In the genomic region with DNA sequence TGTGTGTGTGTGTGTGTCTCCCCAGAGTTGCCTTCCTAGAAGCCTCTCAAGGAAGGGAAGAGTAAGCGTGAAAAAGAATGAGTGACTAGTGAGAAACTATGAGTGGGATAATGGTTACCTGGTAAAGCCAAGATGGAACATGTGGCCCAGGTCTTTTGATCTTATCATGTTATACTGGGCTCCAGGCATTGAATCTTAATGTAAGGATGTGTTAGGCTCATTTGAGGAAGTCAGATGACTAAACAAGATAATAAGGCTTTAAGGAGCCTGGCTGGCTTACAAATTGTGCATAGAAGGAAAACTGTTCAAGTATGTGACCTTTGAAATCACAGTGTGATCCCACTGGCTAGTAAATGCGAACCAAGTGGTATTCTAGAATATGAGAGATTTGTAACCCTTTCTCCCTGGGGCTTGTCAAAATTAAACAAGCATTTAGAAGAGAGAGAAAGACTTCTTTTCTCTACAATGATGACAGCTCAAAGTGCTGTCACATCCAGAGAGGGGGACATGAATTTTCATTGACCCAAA, we compare ENCODE assay signal across 1 cellular context.
TF ChIP-seq lines count a peak whose summit lies in the region.

No MANE protein-coding gene starts in this region.

TF ChIP-seq in H1, 55 proteins besides CTCF, POLR2A, EP300 and RAD21:
- TF ChIP-seq E2F6 (IDR thresholded peaks at IDR 0.05) (no peak), KDM5A (IDR thresholded peaks at IDR 0.05; ENCODE audit: low read length) (no peak), CTBP2 (IDR thresholded peaks at IDR 0.05; ENCODE audit: borderline replicate concordance, insufficient read depth, insufficient read length, low read length) (no peak)
